Comparison of ENCODE assay signal across 13 cellular contexts in the genomic region with DNA sequence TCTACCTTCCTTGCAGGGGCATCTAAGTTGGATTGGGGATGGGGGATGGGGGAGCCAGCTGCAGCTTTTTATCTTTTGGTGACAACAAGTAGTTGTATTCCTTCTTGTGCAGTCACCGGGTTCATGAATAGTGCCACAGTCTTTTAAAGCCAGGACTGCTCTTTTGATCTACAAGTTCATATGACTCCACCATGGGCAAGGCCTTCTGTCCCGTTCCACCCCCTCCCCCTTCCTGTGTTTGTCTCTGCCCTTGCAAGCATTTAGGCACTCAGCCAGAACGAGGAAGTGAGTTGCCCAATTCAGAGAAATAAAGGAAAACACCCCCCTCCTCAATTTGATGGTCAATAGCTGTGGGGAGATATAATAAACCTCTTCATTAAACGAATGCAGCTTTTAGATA.
DNase-seq lines count a peak whose midpoint lies in the region; ATAC-seq and TF ChIP-seq lines count a peak whose summit lies in the region.
"Had no signal": no experiment of that assay in that cellular context is flagged by ENCODE, and none has a peak within 500 bp of the region (broad histone marks: within the 10 kb centered on the region; RNA-seq: fewer than 3 reads in every experiment).

No MANE protein-coding gene starts in this region.

- no peak overlapping the region for H3K27ac ChIP-seq in HEK293 (ENCODE audit: extremely low read depth, low read depth, low read length)
- H3K27ac ChIP-seq: spleen had no signal

- DNase-seq in NCI-H748 (lab: John Stamatoyannopoulos, UW; ENCODE audit: unreplicated experiment) (peak; percentile 27), NCI-H748 treated with DMSO at 0.1 percent for 48 hours (lab: John Stamatoyannopoulos, UW) (no peak), SW480 (ENCODE audit: low spot score) (peak; percentile 83), medulla oblongata (ENCODE audit: extremely low spot score) (peak; percentile 26), anterior cingulate cortex (lab: John Stamatoyannopoulos, UW) (no peak)
- DNase-seq: ACHN, NCI-H1436, NCI-H446 treated with DMSO at 0.1 percent for 48 hours, spleen had no signal

- CTCF ChIA-PET in HEK293 (lab: Yijun Ruan, JAX): interaction anchor here (0.8 kb wide), 1 partner anchor 10 kb away, joined by 3 read pairs; no protein-coding TSS in a partner anchor

- H3K4me3 ChIP-seq in HEK293 (ENCODE audit: low read depth, low read length): no peak overlapping the region
- H3K4me3 ChIP-seq: spleen had no signal

- no peaks in the 10 kb centered on the region for H3K4me1 ChIP-seq in HEK293 (ENCODE audit: control insufficient read depth, insufficient read depth, low read length)

- POLR2A ChIA-PET in HEK293 (lab: Yijun Ruan, JAX): no interaction called here

- no peak for ATAC-seq in GM18907 (IDR thresholded peaks at IDR 0.05; ENCODE audit: unreplicated experiment)
- no peak for ATAC-seq in GM18498 (IDR thresholded peaks at IDR 0.05; ENCODE audit: unreplicated experiment)
- ATAC-seq: Right ventricle myocardium inferior had no signal

- TF ChIP-seq CTCF in HEK293 (tag by site-specific recombination; IDR thresholded peaks at IDR 0.05): no peak

- no peaks in the 10 kb centered on the region for H3K9me3 ChIP-seq in HEK293 (ENCODE audit: control insufficient read depth, insufficient read depth, low read depth, low read length)
- H3K9me3 ChIP-seq: spleen had no signal

- H3K36me3 ChIP-seq in HEK293 (ENCODE audit: control insufficient read depth in 2 of 2, insufficient read depth in 1 of 2, low read length in 2 of 2): no peaks in the 10 kb centered on the region
- H3K36me3 ChIP-seq: spleen had no signal

TF ChIP-seq in HEK293, 187 proteins besides CTCF, POLR2A, EP300 and RAD21:
- TF ChIP-seq FEZF1 (tag by site-specific recombination; IDR thresholded peaks at IDR 0.05): peak; percentile 42; the same call in 1 of the 2 replicates
- TF ChIP-seq, protein P1, sequence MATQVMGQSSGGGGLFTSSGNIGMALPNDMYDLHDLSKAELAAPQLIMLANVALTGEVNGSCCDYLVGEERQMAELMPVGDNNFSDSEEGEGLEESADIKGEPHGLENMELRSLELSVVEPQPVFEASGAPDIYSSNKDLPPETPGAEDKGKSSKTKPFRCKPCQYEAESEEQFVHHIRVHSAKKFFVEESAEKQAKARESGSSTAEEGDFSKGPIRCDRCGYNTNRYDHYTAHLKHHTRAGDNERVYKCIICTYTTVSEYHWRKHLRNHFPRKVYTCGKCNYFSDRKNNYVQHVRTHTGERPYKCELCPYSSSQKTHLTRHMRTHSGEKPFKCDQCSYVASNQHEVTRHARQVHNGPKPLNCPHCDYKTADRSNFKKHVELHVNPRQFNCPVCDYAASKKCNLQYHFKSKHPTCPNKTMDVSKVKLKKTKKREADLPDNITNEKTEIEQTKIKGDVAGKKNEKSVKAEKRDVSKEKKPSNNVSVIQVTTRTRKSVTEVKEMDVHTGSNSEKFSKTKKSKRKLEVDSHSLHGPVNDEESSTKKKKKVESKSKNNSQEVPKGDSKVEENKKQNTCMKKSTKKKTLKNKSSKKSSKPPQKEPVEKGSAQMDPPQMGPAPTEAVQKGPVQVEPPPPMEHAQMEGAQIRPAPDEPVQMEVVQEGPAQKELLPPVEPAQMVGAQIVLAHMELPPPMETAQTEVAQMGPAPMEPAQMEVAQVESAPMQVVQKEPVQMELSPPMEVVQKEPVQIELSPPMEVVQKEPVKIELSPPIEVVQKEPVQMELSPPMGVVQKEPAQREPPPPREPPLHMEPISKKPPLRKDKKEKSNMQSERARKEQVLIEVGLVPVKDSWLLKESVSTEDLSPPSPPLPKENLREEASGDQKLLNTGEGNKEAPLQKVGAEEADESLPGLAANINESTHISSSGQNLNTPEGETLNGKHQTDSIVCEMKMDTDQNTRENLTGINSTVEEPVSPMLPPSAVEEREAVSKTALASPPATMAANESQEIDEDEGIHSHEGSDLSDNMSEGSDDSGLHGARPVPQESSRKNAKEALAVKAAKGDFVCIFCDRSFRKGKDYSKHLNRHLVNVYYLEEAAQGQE (tag by site-specific recombination; IDR thresholded peaks at IDR 0.05): no peak

Comparison
In these comparisons a context has a peak if more than half of its experiments do, and no peak if none do; other contexts are left out.
1. DNase-seq: peak in NCI-H748 (single experiment), SW480 (single experiment) and medulla oblongata (single experiment); none in NCI-H748 treated with DMSO at 0.1 percent for 48 hours (single experiment) and anterior cingulate cortex (0 of 58).